ENCODE assay signal across 8 cellular contexts in genomic region chr15:37109952-37110630, GRCh38. TPM values are rescaled to one million over a fixed set of nuclear protein-coding genes. Genes with fewer than 3 reads are reported as not detected.
DNase-seq lines count a peak whose midpoint lies in the region; ATAC-seq and TF ChIP-seq lines count a peak whose summit lies in the region.

No MANE protein-coding gene starts in this region.

- peaks cover 10 to 20% (median 15%) of the 10 kb centered on the region in 4 donors for H3K4me1 Mint-ChIP-seq in CD4-positive, alpha-beta memory T cell
- H3K4me1 Mint-ChIP-seq in naive thymus-derived CD8-positive, alpha-beta T cell: peaks cover 16 to 32% (median 21%) of the 10 kb centered on the region in 4 donors

- H3K27me3 ChIP-seq in CD4-positive, alpha-beta memory T cell (ENCODE audit: insufficient read depth, low read length): peaks cover 54% of the 10 kb centered on the region

- peak overlapping the region; percentile 15; the same call in 1 of the 2 replicates for H3K4me2 ChIP-seq in OCI-LY7 (ENCODE audit: low read length)

- peaks cover 9% of the 10 kb centered on the region for H3K4me1 ChIP-seq in CD4-positive, alpha-beta memory T cell (ENCODE audit: insufficient read depth, low read length)
- no peaks in the 10 kb centered on the region for H3K4me1 ChIP-seq in OCI-LY7 (ENCODE audit: insufficient read depth, low read length, poor library complexity, severe bottlenecking)

- DNase-seq in CD4-positive, alpha-beta memory T cell: no peak
- no peak for DNase-seq in OCI-LY7 (ENCODE audit: low spot score)
- DNase-seq in fibroblast of mammary gland (ENCODE audit: low read depth): peak; percentile 65
- DNase-seq in naive thymus-derived CD8-positive, alpha-beta T cell: no peak
- DNase-seq in NOMO-1 treated with DMSO at 0.1 percent for 48 hours (lab: John Stamatoyannopoulos, UW; ENCODE audit: unreplicated experiment): no peak
- DNase-seq in NCI-H187 treated with DMSO at 0.1 percent for 48 hours (lab: John Stamatoyannopoulos, UW): no peak

- H3K27ac ChIP-seq in CD4-positive, alpha-beta memory T cell (ENCODE audit: low read depth, low read length): no peak overlapping the region
- H3K27ac ChIP-seq in OCI-LY7 (ENCODE audit: low read depth, low read length, poor library complexity, severe bottlenecking): no peak overlapping the region

- peaks cover 61 to 70% of the 10 kb centered on the region in 2 donors for H3K27me3 Mint-ChIP-seq in CD4-positive, alpha-beta memory T cell
- peaks cover 62 to 98% (median 83%) of the 10 kb centered on the region in 5 donors for H3K27me3 Mint-ChIP-seq in naive thymus-derived CD8-positive, alpha-beta T cell

- no peaks in the 10 kb centered on the region for H3K9me2 ChIP-seq in OCI-LY7 (ENCODE audit: insufficient read depth, low read length)

- H3K27ac Mint-ChIP-seq in CD4-positive, alpha-beta memory T cell: peak overlapping the region in 1 of 7 donors; percentile 7
- no peak overlapping the region for H3K27ac Mint-ChIP-seq in naive thymus-derived CD8-positive, alpha-beta T cell

- no TSS peak for BruUV-seq in OCI-LY7 (replicated peaks; lab: Mats Ljungman, UMichigan)

- H3K9me3 Mint-ChIP-seq in CD4-positive, alpha-beta memory T cell: peaks cover 2 to 51% (median 34%) of the 10 kb centered on the region in 8 donors
- peaks cover 0 to 62% (median 29%) of the 10 kb centered on the region in 9 donors for H3K9me3 Mint-ChIP-seq in naive thymus-derived CD8-positive, alpha-beta T cell

- no peaks in the 10 kb centered on the region for H4K20me1 ChIP-seq in OCI-LY7 (ENCODE audit: insufficient read depth, low read length)

- peak overlapping the region in 5 of 8 donors; percentile 10 to 79 (median 42) for H3K4me3 Mint-ChIP-seq in CD4-positive, alpha-beta memory T cell
- peak overlapping the region in 8 of 10 donors; percentile 36 to 72 (median 56) for H3K4me3 Mint-ChIP-seq in naive thymus-derived CD8-positive, alpha-beta T cell

- peaks cover 3 to 4% of the 10 kb centered on the region in 2 donors for H3K36me3 Mint-ChIP-seq in CD4-positive, alpha-beta memory T cell
- H3K36me3 Mint-ChIP-seq in naive thymus-derived CD8-positive, alpha-beta T cell: peaks cover 11 to 44% (median 21%) of the 10 kb centered on the region in 3 donors

- no peak overlapping the region for H2AFZ ChIP-seq in OCI-LY7 (ENCODE audit: low read length)

- H3K4me3 ChIP-seq in CD4-positive, alpha-beta memory T cell (ENCODE audit: low read length in 2 of 2): no peak overlapping the region
- H3K4me3 ChIP-seq in OCI-LY7 (ENCODE audit: low read depth, low read length, poor library complexity, severe bottlenecking) (no peak overlapping the region), fibroblast of mammary gland (ENCODE audit: control insufficient read depth, low read depth, low read length) (peak overlapping the region; percentile 51)

- H3K36me3 ChIP-seq in CD4-positive, alpha-beta memory T cell (ENCODE audit: insufficient read depth, low read length): no peaks in the 10 kb centered on the region
- no peaks in the 10 kb centered on the region for H3K36me3 ChIP-seq in OCI-LY7 (ENCODE audit: insufficient read depth, low read length)

- TF ChIP-seq CTCF in OCI-LY7 (conservative IDR thresholded peaks at IDR 0.05; ENCODE audit: low read length) (no peak), fibroblast of mammary gland (conservative IDR thresholded peaks at IDR 0.05; ENCODE audit: control insufficient read depth, insufficient read depth, low read depth, low read length) (no peak)

- no peaks in the 10 kb centered on the region for H3K9me3 ChIP-seq in CD4-positive, alpha-beta memory T cell (ENCODE audit: control insufficient read depth in 1 of 2, low read length in 2 of 2)
- H3K9me3 ChIP-seq in OCI-LY7 (ENCODE audit: low read length): no peaks in the 10 kb centered on the region

- CTCF ChIA-PET in CD4-positive, alpha-beta memory T cell (lab: Charles Lee; ENCODE audit: partially characterized antibody): no interaction called here
- CTCF ChIA-PET in OCI-LY7 (lab: Charles Lee; ENCODE audit: unreplicated experiment): no interaction called here

- intact Hi-C loops in CD4-positive, alpha-beta memory T cell (cut with micrococcal nuclease): no loop called here
- intact Hi-C loops in OCI-LY7 (cut with micrococcal nuclease; ENCODE audit: unreplicated experiment): no loop called here

- ATAC-seq in naive thymus-derived CD8-positive, alpha-beta T cell: no peak
- no peak for ATAC-seq in GM21619 (IDR thresholded peaks at IDR 0.05; ENCODE audit: unreplicated experiment)
- no peak for ATAC-seq in GM18861 (IDR thresholded peaks at IDR 0.05; ENCODE audit: unreplicated experiment)

- H3K79me2 ChIP-seq in OCI-LY7 (ENCODE audit: insufficient read depth, low read depth, low read length): no peaks in the 10 kb centered on the region

- POLR2A ChIA-PET in CD4-positive, alpha-beta memory T cell (lab: Charles Lee; ENCODE audit: partially characterized antibody): no interaction called here
- POLR2A ChIA-PET in OCI-LY7 (lab: Charles Lee): no interaction called here
- POLR2A ChIA-PET in naive thymus-derived CD8-positive, alpha-beta T cell (lab: Charles Lee): no interaction called here

RNA-seq across cellular contexts. Expression of gene MEIS2, which starts 9.7 kb away (rescaled TPM):
- not detected for total RNA-seq in CD4-positive, alpha-beta memory T cell
- not detected for polyA plus RNA-seq in CD4-positive, alpha-beta memory T cell
- total RNA-seq in OCI-LY7 (2014; rRNA removed; shearing (Covaris generic)): 31.7 and 35.8 TPM in 2 replicates
- total RNA-seq in OCI-LY7 (2022): 31.0 and 32.6 TPM in 2 replicates
- total RNA-seq in naive thymus-derived CD8-positive, alpha-beta T cell: not detected
- not detected for polyA plus RNA-seq in naive thymus-derived CD8-positive, alpha-beta T cell

Comparison
In these comparisons a context has a peak if more than half of its experiments do, and no peak if none do; other contexts are left out.
1. RNA of gene MEIS2, which starts 9.7 kb away (total RNA-seq): 31.0 to 35.8 TPM in OCI-LY7; not detected in CD4-positive, alpha-beta memory T cell and not detected in naive thymus-derived CD8-positive, alpha-beta T cell; every median in the first group is over 10 times any median in the second.